In the genomic region with DNA sequence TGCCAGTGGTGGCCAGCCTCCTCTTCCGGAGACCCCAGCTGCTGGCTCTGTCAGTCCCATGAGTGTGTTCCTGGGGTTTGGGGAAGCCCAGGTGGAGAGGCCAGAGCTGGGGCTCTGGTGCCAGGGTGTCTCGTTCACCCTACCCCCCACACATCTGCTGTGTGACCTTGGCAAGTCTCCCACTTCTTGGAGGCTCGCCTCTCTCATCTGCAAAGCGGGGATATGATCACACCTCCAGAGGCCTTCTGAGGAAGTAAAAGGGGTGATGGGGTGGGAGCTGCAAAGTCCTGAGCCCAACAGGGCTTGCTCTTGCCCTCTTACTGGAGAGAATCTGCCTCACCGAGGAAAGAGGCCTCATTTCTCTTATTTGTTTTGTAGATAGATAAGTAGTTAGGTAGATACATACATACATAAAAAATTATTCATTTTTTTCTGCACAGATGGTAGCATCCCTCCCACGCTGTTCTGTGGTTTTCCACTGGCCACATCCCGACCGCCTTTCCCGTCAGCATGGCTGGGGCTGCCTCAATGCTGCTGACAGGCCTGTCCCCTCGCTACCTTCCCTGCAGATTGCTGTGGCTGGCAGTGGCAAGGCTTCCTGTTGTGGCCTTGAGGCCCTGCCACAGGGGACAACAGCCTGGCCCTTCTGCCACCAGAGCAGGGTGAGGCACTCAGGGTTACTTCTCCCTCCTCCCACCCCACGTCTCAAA, we compare ENCODE assay signal across 9 cellular contexts. TPM values are rescaled to one million over a fixed set of nuclear protein-coding genes. Genes with fewer than 3 reads are reported as not detected.
DNase-seq lines count a peak whose midpoint lies in the region; ATAC-seq and TF ChIP-seq lines count a peak whose summit lies in the region.
"Had no signal": no experiment of that assay in that cellular context is flagged by ENCODE, and none has a peak within 500 bp of the region (broad histone marks: within the 10 kb centered on the region; RNA-seq: fewer than 3 reads in every experiment).

No MANE protein-coding gene starts in this region.

- peaks cover 0 to 39% (median 21%) of the 10 kb centered on the region in 9 donors for H3K4me1 ChIP-seq in heart right ventricle
- H3K4me1 ChIP-seq in transverse colon, result peaks cover 0 to 19% (median 8%) of the 10 kb centered on the region in 4 donors

- H3K27ac Mint-ChIP-seq in immature natural killer cell, result peak overlapping the region; percentile 42 to 86 (median 60)

- WGBS in heart right ventricle, 2 donors, result 83 to 86% methylated on average over 10 of the region's 11 CpGs
- 58% methylated on average over 11 of the region's 11 CpGs; no CpG with 5 or more reads in 1 of the 2 donors for WGBS in transverse colon (ENCODE audit: low coverage in 1 of 2), 2 donors

- no peak for TF ChIP-seq POLR2A in transverse colon (IDR thresholded peaks at IDR 0.05)

- intact Hi-C loops in Right ventricle myocardium superior (cut with DNase I), result no loop called here
- intact Hi-C loops in heart right ventricle (cut with DNase I), result no loop called here
- intact Hi-C loops in transverse colon (cut with DNase I; ENCODE audit: low total_unique reads), result no loop called here

- peak overlapping the region; percentile 9 to 76 (median 71) for H3K4me3 Mint-ChIP-seq in immature natural killer cell

- in situ Hi-C loops in transverse colon (cut with MboI; ENCODE audit: low pct_ligation_motif_present in 1 of 4, low pct_unique_long_range_greater_than_20kb in 1 of 4, low sequenced_read_pairs in 3 of 4), result no loop called here

- peak overlapping the region in 1 of 10 donors; percentile 21 for H3K27ac ChIP-seq in heart right ventricle
- H3K27ac ChIP-seq in transverse colon, result no peak overlapping the region

- TF ChIP-seq EP300 in transverse colon (IDR thresholded peaks at IDR 0.05; ENCODE audit: low read depth), result no peak

- H3K27me3 ChIP-seq in heart right ventricle (peaks cover 0 to 10% (median 0%) of the 10 kb centered on the region in 7 donors), transverse colon (no peaks in the 10 kb centered on the region)

- H3K36me3 ChIP-seq in heart right ventricle (no peaks in the 10 kb centered on the region), transverse colon (no peaks in the 10 kb centered on the region)

- no peak for ATAC-seq in Right ventricle myocardium superior (ENCODE audit: poor library complexity)
- ATAC-seq in heart right ventricle, result no peak
- ATAC-seq in esophagus mucosa, result no peak

- H3K4me3 ChIP-seq in heart right ventricle (no peak overlapping the region), transverse colon (no peak overlapping the region)

- peaks cover 7 to 21% (median 15%) of the 10 kb centered on the region in 3 donors for H3K27me3 Mint-ChIP-seq in immature natural killer cell (ENCODE audit: low read depth in 3 of 3)

- peaks cover 0 to 5% (median 0%) of the 10 kb centered on the region in 3 donors for H3K36me3 Mint-ChIP-seq in immature natural killer cell

- H3K4me1 Mint-ChIP-seq in immature natural killer cell, result peaks cover 56 to 65% of the 10 kb centered on the region in 2 donors

- TF ChIP-seq CTCF in heart right ventricle (IDR thresholded peaks at IDR 0.05), result no peak
- TF ChIP-seq CTCF in transverse colon (IDR thresholded peaks at IDR 0.05), result no peak

- H3K9me3 ChIP-seq in heart right ventricle (no peaks in the 10 kb centered on the region), transverse colon (no peaks in the 10 kb centered on the region)

- H3K9me3 Mint-ChIP-seq in immature natural killer cell, result no peaks in the 10 kb centered on the region

- DNase-seq in Right ventricle myocardium superior (peak; percentile 42), heart right ventricle (no peak), immature natural killer cell (peak; percentile 73 to 78 (median 75)), transverse colon (peak; percentile 40), D341Med (ENCODE audit: low spot score) (no peak), SIG-M5 (lab: John Stamatoyannopoulos, UW) (no peak)
- DNase-seq in activated CD8-positive, alpha-beta memory T cell treated with anti-CD3 and anti-CD28 coated beads for 4 hours (ENCODE audit: low read depth in 2 of 2), result peak; percentile 13 to 28

RNA-seq across cellular contexts. Expression of a gene that starts 23.9 kb away (rescaled TPM):
- total RNA-seq in Right ventricle myocardium superior (4.4 TPM), heart right ventricle (1 to 10 TPM in 9 of 10 donors, under 1 TPM in 1; 1.00 to 6.8 (median 2.8) TPM), transverse colon (10 to 100 TPM in 1 of 4 donors, 1 to 10 TPM in 3; 4.6 to 11.2 (median 5.5) TPM), esophagus mucosa (0.96 TPM)
- polyA plus RNA-seq in heart right ventricle (1 to 10 TPM in 1 of 2 donors, under 1 TPM in 1; 0.91 to 5.0 TPM), immature natural killer cell (under 1 TPM in 2 of 3 donors, not detected in 1; 0.21 to 0.45 TPM)

RNA-seq across cellular contexts. Expression of a gene that starts 49.3 kb away (rescaled TPM):
- total RNA-seq in Right ventricle myocardium superior (not detected), heart right ventricle (under 1 TPM in 1 of 10 donors, not detected in 9; 0.58 TPM), transverse colon (100 to 1,000 TPM in 1 of 4 donors, 10 to 100 TPM in 3; 16.0 to 126 (median 49.4) TPM), esophagus mucosa (not detected)
- polyA plus RNA-seq in heart right ventricle (not detected), immature natural killer cell (not detected)
- polyA plus RNA-seq: adipose tissue had no signal

Comparison
In these comparisons a context has a peak if more than half of its experiments do, and no peak if none do; other contexts are left out.
1. DNase-seq: peak in Right ventricle myocardium superior (single experiment), activated CD8-positive, alpha-beta memory T cell treated with anti-CD3 and anti-CD28 coated beads for 4 hours (2 of 2), immature natural killer cell (3 of 3) and transverse colon (single experiment); none in heart right ventricle (0 of 2), D341Med (single experiment) and SIG-M5 (single experiment).
2. RNA of a gene that starts 49.3 kb away (total RNA-seq): 16.0 to 126 TPM in transverse colon; 0.58 TPM in heart right ventricle, not detected in esophagus mucosa (single experiment) and not detected in Right ventricle myocardium superior (single experiment); every median in the first group is over 10 times any median in the second.